In the genomic region with DNA sequence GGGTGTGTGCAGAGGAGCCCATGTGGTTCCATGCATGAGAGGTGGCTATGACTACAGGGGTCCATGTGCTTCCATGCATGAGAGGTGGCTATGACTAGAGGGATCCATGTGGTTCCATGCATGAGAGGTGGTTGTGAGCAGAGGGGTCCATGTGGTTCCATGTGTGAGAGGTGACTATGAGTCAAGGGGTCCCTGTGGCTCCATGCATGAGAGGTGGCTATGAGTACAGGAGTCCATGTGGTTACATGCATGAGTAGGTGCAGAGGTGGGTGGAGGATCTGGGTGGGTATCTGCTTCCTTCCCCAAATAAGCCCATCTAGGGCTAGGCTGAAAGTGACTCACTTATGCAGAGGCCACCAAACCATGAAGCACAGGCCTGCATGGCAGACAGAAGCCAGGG, we compare ENCODE assay signal across 12 cellular contexts.
DNase-seq lines count a peak whose midpoint lies in the region; ATAC-seq and TF ChIP-seq lines count a peak whose summit lies in the region.
"Had no signal": no experiment of that assay in that cellular context is flagged by ENCODE, and none has a peak within 500 bp of the region (broad histone marks: within the 10 kb centered on the region; RNA-seq: fewer than 3 reads in every experiment).

No MANE protein-coding gene starts in this region.

- no peaks in the 10 kb centered on the region for H3K36me3 Mint-ChIP-seq in activated T-cell treated with anti-CD3 and anti-CD28 coated beads, Interleukin-2, amount 50 U/mL, for 4 hours (ENCODE audit: insufficient read depth)
- H3K36me3 Mint-ChIP-seq in activated naive CD8-positive, alpha-beta T cell treated with anti-CD3 and anti-CD28 coated beads, Interleukin-2, amount 50 U/mL, for 24 hours (ENCODE audit: low read depth): no peaks in the 10 kb centered on the region
- no peaks in the 10 kb centered on the region for H3K36me3 Mint-ChIP-seq in endodermal cell (ENCODE audit: low read depth)
- H3K36me3 Mint-ChIP-seq: naive thymus-derived CD8-positive, alpha-beta T cell had no signal

- H3K9me3 ChIP-seq in subcutaneous abdominal adipose tissue (ENCODE audit: control insufficient read depth in 5 of 5, low read length in 5 of 5): no peaks in the 10 kb centered on the region
- H3K9me3 ChIP-seq in endodermal cell (ENCODE audit: control insufficient read depth, low read length): no peaks in the 10 kb centered on the region
- H3K9me3 ChIP-seq: A549, testis had no signal

- no peak overlapping the region for H3K9ac ChIP-seq in subcutaneous abdominal adipose tissue (ENCODE audit: low read length in 5 of 5)
- no peak overlapping the region for H3K9ac ChIP-seq in endodermal cell (ENCODE audit: extremely low read depth, low read length, poor library complexity, severe bottlenecking)

- DNase-seq in activated T-cell treated with anti-CD3 and anti-CD28 coated beads, Interleukin-2, amount 50 U/mL, for 4 hours: no peak
- DNase-seq in activated T-cell treated with anti-CD3 and anti-CD28 coated beads, Interleukin-2, amount 50 U/mL, for 1 hour: no peak
- DNase-seq in activated naive CD8-positive, alpha-beta T cell treated with anti-CD3 and anti-CD28 coated beads, Interleukin-2, amount 50 U/mL, for 24 hours: peak; percentile 10
- DNase-seq in NCI-H1092 (lab: John Stamatoyannopoulos, UW) (no peak), SHP77 (lab: John Stamatoyannopoulos, UW) (no peak), endodermal cell (no peak)
- DNase-seq: naive thymus-derived CD8-positive, alpha-beta T cell; NCI-H2081 treated with DMSO at 0.1 percent for 48 hours; testis had no signal

- TF ChIP-seq CTCF in endodermal cell (conservative IDR thresholded peaks at IDR 0.05): no peak

- peaks cover 21 to 100% (median 96%) of the 10 kb centered on the region in 5 donors for H3K36me3 ChIP-seq in subcutaneous abdominal adipose tissue (ENCODE audit: control insufficient read depth in 5 of 5, insufficient read depth in 5 of 5, low read length in 5 of 5)
- no peaks in the 10 kb centered on the region for H3K36me3 ChIP-seq in endodermal cell (ENCODE audit: control insufficient read depth, insufficient read depth, low read length)

- H3K4me1 ChIP-seq in subcutaneous abdominal adipose tissue (ENCODE audit: control insufficient read depth in 5 of 5, insufficient read depth in 5 of 5, low read length in 5 of 5): peaks cover 5 to 81% (median 76%) of the 10 kb centered on the region in 5 donors
- H3K4me1 ChIP-seq in endodermal cell (ENCODE audit: control insufficient read depth, insufficient read depth, low read length): peaks cover 7% of the 10 kb centered on the region
- H3K4me1 ChIP-seq: A549 had no signal

- no peaks in the 10 kb centered on the region for H3K4me1 Mint-ChIP-seq in activated T-cell treated with anti-CD3 and anti-CD28 coated beads, Interleukin-2, amount 50 U/mL, for 4 hours (ENCODE audit: low read depth)
- H3K4me1 Mint-ChIP-seq in activated naive CD8-positive, alpha-beta T cell treated with anti-CD3 and anti-CD28 coated beads, Interleukin-2, amount 50 U/mL, for 24 hours: peaks cover 8% of the 10 kb centered on the region
- H3K4me1 Mint-ChIP-seq in endodermal cell: peaks cover 7% of the 10 kb centered on the region

- H3K27ac Mint-ChIP-seq in activated naive CD8-positive, alpha-beta T cell treated with anti-CD3 and anti-CD28 coated beads, Interleukin-2, amount 50 U/mL, for 24 hours: no peak overlapping the region
- no peak overlapping the region for H3K27ac Mint-ChIP-seq in endodermal cell

- H3K4me3 Mint-ChIP-seq in activated T-cell treated with anti-CD3 and anti-CD28 coated beads, Interleukin-2, amount 50 U/mL, for 4 hours: no peak overlapping the region
- no peak overlapping the region for H3K4me3 Mint-ChIP-seq in activated naive CD8-positive, alpha-beta T cell treated with anti-CD3 and anti-CD28 coated beads, Interleukin-2, amount 50 U/mL, for 24 hours
- H3K4me3 Mint-ChIP-seq in endodermal cell: no peak overlapping the region
- H3K4me3 Mint-ChIP-seq: naive thymus-derived CD8-positive, alpha-beta T cell had no signal

- ATAC-seq in activated T-cell treated with anti-CD3 and anti-CD28 coated beads, Interleukin-2, amount 50 U/mL, for 4 hours: peak; percentile 21 to 28
- ATAC-seq in HG02870 (IDR thresholded peaks at IDR 0.05; ENCODE audit: unreplicated experiment): peak; percentile 46
- ATAC-seq in activated naive CD8-positive, alpha-beta T cell treated with anti-CD3 and anti-CD28 coated beads, Interleukin-2, amount 50 U/mL, for 24 hours: peak; percentile 73
- ATAC-seq: A549 had no signal

- peaks cover 3% of the 10 kb centered on the region for H3K9me3 Mint-ChIP-seq in activated T-cell treated with anti-CD3 and anti-CD28 coated beads, Interleukin-2, amount 50 U/mL, for 4 hours
- no peaks in the 10 kb centered on the region for H3K9me3 Mint-ChIP-seq in activated naive CD8-positive, alpha-beta T cell treated with anti-CD3 and anti-CD28 coated beads, Interleukin-2, amount 50 U/mL, for 24 hours
- H3K9me3 Mint-ChIP-seq in endodermal cell: no peaks in the 10 kb centered on the region
- H3K9me3 Mint-ChIP-seq: naive thymus-derived CD8-positive, alpha-beta T cell had no signal

- peak overlapping the region; percentile 48 for H3K27ac ChIP-seq in subcutaneous abdominal adipose tissue (ENCODE audit: low read depth, low read length)
- H3K27ac ChIP-seq in endodermal cell (ENCODE audit: low read depth, low read length): no peak overlapping the region
- H3K27ac ChIP-seq: A549, testis had no signal

- no peak overlapping the region for H3K4me3 ChIP-seq in subcutaneous abdominal adipose tissue (ENCODE audit: low read depth in 1 of 5, low read length in 5 of 5)
- H3K4me3 ChIP-seq in endodermal cell (ENCODE audit: low read length): no peak overlapping the region
- H3K4me3 ChIP-seq: A549, testis had no signal

- no peaks in the 10 kb centered on the region for H3K27me3 Mint-ChIP-seq in activated T-cell treated with anti-CD3 and anti-CD28 coated beads, Interleukin-2, amount 50 U/mL, for 4 hours (ENCODE audit: low read depth)
- H3K27me3 Mint-ChIP-seq in activated naive CD8-positive, alpha-beta T cell treated with anti-CD3 and anti-CD28 coated beads, Interleukin-2, amount 50 U/mL, for 24 hours: no peaks in the 10 kb centered on the region
- peaks cover 2% of the 10 kb centered on the region for H3K27me3 Mint-ChIP-seq in endodermal cell (ENCODE audit: insufficient read depth)
- H3K27me3 Mint-ChIP-seq: naive thymus-derived CD8-positive, alpha-beta T cell had no signal

- H3K27me3 ChIP-seq in subcutaneous abdominal adipose tissue (ENCODE audit: control insufficient read depth in 5 of 5, insufficient read depth in 4 of 5, low read length in 5 of 5): no peaks in the 10 kb centered on the region
- H3K27me3 ChIP-seq in endodermal cell (ENCODE audit: control insufficient read depth, insufficient read depth, low read length, poor library complexity, severe bottlenecking): no peaks in the 10 kb centered on the region
- H3K27me3 ChIP-seq: testis had no signal
